ENCODE assay signal across 16 cellular contexts in the genomic region with DNA sequence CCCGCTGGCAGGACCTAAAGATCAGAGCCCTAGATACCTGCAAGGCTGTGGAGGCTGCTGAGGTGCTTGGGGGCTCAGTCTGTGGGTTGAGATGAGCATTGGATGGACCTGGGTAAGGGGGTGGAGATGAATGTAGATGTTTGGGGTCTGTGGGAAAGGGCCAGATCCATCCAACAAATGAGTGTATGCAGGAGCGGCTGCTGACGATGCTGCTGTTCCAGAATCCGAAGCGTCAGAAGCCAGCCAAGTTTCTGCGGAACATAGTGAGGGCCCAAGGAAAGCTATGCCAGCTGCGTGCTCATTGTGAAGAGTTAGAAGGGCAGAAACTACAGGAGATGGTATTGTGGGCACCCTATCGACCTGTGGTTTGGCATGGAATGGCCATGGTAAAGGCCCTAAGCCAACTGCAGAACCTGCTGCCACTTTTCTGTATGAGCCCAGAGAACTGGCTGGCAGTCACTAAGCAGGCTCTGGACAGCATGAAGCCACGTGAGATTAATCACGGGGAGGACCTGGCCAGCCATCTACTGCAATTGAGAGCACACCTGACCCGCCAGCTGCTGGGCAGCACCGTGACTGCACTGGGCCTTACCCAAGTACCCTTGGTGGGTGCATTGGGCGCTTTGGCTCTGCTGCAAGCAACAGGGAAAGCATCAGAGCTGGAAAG. TPM values are rescaled to one million over a fixed set of nuclear protein-coding genes. Genes with fewer than 3 reads are reported as not detected.
DNase-seq lines count a peak whose midpoint lies in the region; ATAC-seq and TF ChIP-seq lines count a peak whose summit lies in the region.
"Had no signal": no experiment of that assay in that cellular context is flagged by ENCODE, and none has a peak within 500 bp of the region (broad histone marks: within the 10 kb centered on the region; RNA-seq: fewer than 3 reads in every experiment).

No MANE protein-coding gene starts in this region.

- no peaks in the 10 kb centered on the region for H3K9me3 Mint-ChIP-seq in naive thymus-derived CD8-positive, alpha-beta T cell

- CTCF ChIA-PET in Panc1 (lab: Charles Lee), result no interaction called here

- in situ Hi-C loops in Panc1 (cut with HindIII; ENCODE audit: low pct_unique_long_range_greater_than_20kb, low sequenced_read_pairs), result no loop called here

- H3K4me1 Mint-ChIP-seq in naive thymus-derived CD8-positive, alpha-beta T cell, result peaks cover 0 to 10% (median 1%) of the 10 kb centered on the region in 4 donors
- H3K4me1 Mint-ChIP-seq: activated CD8-positive, alpha-beta memory T cell treated with anti-CD3 and anti-CD28 coated beads, Interleukin-2, amount 10 ng/mL, durations not matched to agents 7 days and 5 days had no signal

- H3K27me3 ChIP-seq in Panc1 (ENCODE audit: control insufficient read depth, insufficient read depth, low read length) (no peaks in the 10 kb centered on the region), right lobe of liver (no peaks in the 10 kb centered on the region)
- H3K27me3 ChIP-seq: SJSA1 had no signal

- peak; percentile 40 for DNase-seq in DMS79 (lab: John Stamatoyannopoulos, UW)
- no peak for DNase-seq in Panc1 (ENCODE audit: low read depth, low spot score)
- DNase-seq in right lobe of liver, result peak; percentile 55 to 91 (median 76)
- DNase-seq in AG20443 (ENCODE audit: low spot score), result no peak
- DNase-seq in GM20000 (ENCODE audit: low spot score), result no peak
- DNase-seq in naive thymus-derived CD8-positive, alpha-beta T cell, result no peak
- DNase-seq: activated CD8-positive, alpha-beta memory T cell treated with anti-CD3 and anti-CD28 coated beads, Interleukin-2, amount 10 ng/mL, durations not matched to agents 7 days and 5 days; central memory CD4-positive, alpha-beta T cell; effector CD8-positive, alpha-beta T cell; NCI-H524 treated with DMSO at 0.1 percent for 48 hours; OCI-M1; stimulated activated CD4-positive, alpha-beta T cell treated with anti-CD3 and anti-CD28 coated beads, Interleukin-2, amount 100 ng/mL, for 48 hours had no signal

- H3K4me3 Mint-ChIP-seq in naive thymus-derived CD8-positive, alpha-beta T cell, result no peak overlapping the region
- H3K4me3 Mint-ChIP-seq: activated CD8-positive, alpha-beta memory T cell treated with anti-CD3 and anti-CD28 coated beads, Interleukin-2, amount 10 ng/mL, durations not matched to agents 7 days and 5 days had no signal

- 59% methylated on average over 9 of the region's 13 CpGs for WGBS in right lobe of liver (ENCODE audit: insufficient coverage, low coverage, low lambda C conversion rate, missing lambda C conversion rate)

- no TSS peak for BruUV-seq in Panc1 (replicated peaks; lab: Mats Ljungman, UMichigan)

- TF ChIP-seq CTCF in Panc1 (IDR thresholded peaks at IDR 0.05), result no peak
- no peak for TF ChIP-seq CTCF in right lobe of liver (IDR thresholded peaks at IDR 0.05)
- no peak for TF ChIP-seq CTCF in GM20000 (IDR thresholded peaks at IDR 0.05; ENCODE audit: extremely low read depth, missing control alignments)

- peaks cover 6 to 26% (median 10%) of the 10 kb centered on the region in 3 donors for H3K36me3 Mint-ChIP-seq in naive thymus-derived CD8-positive, alpha-beta T cell

- no peak for TF ChIP-seq POLR2A in right lobe of liver (IDR thresholded peaks at IDR 0.05)

- no peaks in the 10 kb centered on the region for H3K27me3 Mint-ChIP-seq in naive thymus-derived CD8-positive, alpha-beta T cell
- H3K27me3 Mint-ChIP-seq: activated CD8-positive, alpha-beta memory T cell treated with anti-CD3 and anti-CD28 coated beads, Interleukin-2, amount 10 ng/mL, durations not matched to agents 7 days and 5 days had no signal

- 0 out of 2 replicates have a peak, but pooled peaks have one; percentile 9 for ATAC-seq in Panc1
- ATAC-seq in right lobe of liver, result peak; percentile 76 to 82 (median 76)
- no peak for ATAC-seq in naive thymus-derived CD8-positive, alpha-beta T cell
- ATAC-seq: activated CD4-positive, CD25-positive, alpha-beta regulatory T cell treated with anti-CD3 and anti-CD28 coated beads, Interleukin-2, amount 50 U/mL, for 24 hours; activated CD8-positive, alpha-beta memory T cell treated with anti-CD3 and anti-CD28 coated beads, Interleukin-2, amount 10 ng/mL, durations not matched to agents 7 days and 5 days; HCT116; K562 had no signal

- H3K4me3 ChIP-seq in Panc1 (ENCODE audit: low read depth in 2 of 2, low read length in 2 of 2) (no peak overlapping the region), right lobe of liver (no peak overlapping the region)
- H3K4me3 ChIP-seq: K562, SJSA1 had no signal

- H3K9me3 ChIP-seq in Panc1 (ENCODE audit: control insufficient read depth, insufficient read depth, low read depth, low read length) (no peaks in the 10 kb centered on the region), right lobe of liver (no peaks in the 10 kb centered on the region)
- H3K9me3 ChIP-seq: SJSA1 had no signal

- intact Hi-C loops in Panc1 (cut with micrococcal nuclease; ENCODE audit: unreplicated experiment), result loop anchor here (10.0 kb wide), 1 partner anchor 728 kb away; no protein-coding TSS in a partner anchor
- intact Hi-C loops in right lobe of liver (cut with DNase I), result no loop called here

- peak overlapping the region in 2 of 10 donors; percentile 29 to 36 for H3K27ac Mint-ChIP-seq in naive thymus-derived CD8-positive, alpha-beta T cell
- H3K27ac Mint-ChIP-seq: activated CD8-positive, alpha-beta memory T cell treated with anti-CD3 and anti-CD28 coated beads, Interleukin-2, amount 10 ng/mL, durations not matched to agents 7 days and 5 days had no signal

- H3K27ac ChIP-seq in Panc1 (ENCODE audit: low read length), result no peak overlapping the region
- H3K27ac ChIP-seq in right lobe of liver, result no peak overlapping the region
- H3K27ac ChIP-seq: SJSA1 had no signal

- POLR2A ChIA-PET in Panc1 (lab: Charles Lee), result no interaction called here
- POLR2A ChIA-PET in naive thymus-derived CD8-positive, alpha-beta T cell (lab: Charles Lee), result interaction anchor here (0.5 kb wide), 1 partner anchor 26 kb away, joined by 3 read pairs; no protein-coding TSS in a partner anchor

- H3K36me3 ChIP-seq in Panc1 (ENCODE audit: control insufficient read depth, insufficient read depth, low read length) (no peaks in the 10 kb centered on the region), right lobe of liver (no peaks in the 10 kb centered on the region)
- H3K36me3 ChIP-seq: SJSA1 had no signal

- H3K4me1 ChIP-seq in Panc1 (ENCODE audit: control insufficient read depth, insufficient read depth, low read length), result no peaks in the 10 kb centered on the region
- peaks cover 0 to 20% (median 8%) of the 10 kb centered on the region in 4 donors for H3K4me1 ChIP-seq in right lobe of liver
- H3K4me1 ChIP-seq: SJSA1 had no signal

RNA-seq across cellular contexts. Expression of a gene that starts 36.6 kb away (rescaled TPM):
- 23.1 TPM for total RNA-seq in Panc1 (2021; ENCODE audit: unreplicated experiment)
- polyA plus RNA-seq in Panc1 (2012; ENCODE audit: insufficient read length), result 15.3 TPM
- total RNA-seq in right lobe of liver, result 10 to 100 TPM; 11.3 to 17.1 (median 14.2) TPM
- 10 to 100 TPM; 35.3 to 35.7 TPM for total RNA-seq in naive thymus-derived CD8-positive, alpha-beta T cell
- polyA plus RNA-seq in naive thymus-derived CD8-positive, alpha-beta T cell, result 10 to 100 TPM; 17.8 to 25.9 (median 20.9) TPM

RNA-seq across cellular contexts. Expression of a gene that starts 36.7 kb away (rescaled TPM):
- total RNA-seq in Panc1 (2021; ENCODE audit: unreplicated experiment), result 204 TPM
- 463 TPM for polyA plus RNA-seq in Panc1 (2012; ENCODE audit: insufficient read length)
- 10 to 100 TPM; 33.4 to 79.9 (median 55.0) TPM for total RNA-seq in right lobe of liver
- 10 to 100 TPM; 88.5 to 93.5 TPM for total RNA-seq in naive thymus-derived CD8-positive, alpha-beta T cell
- polyA plus RNA-seq in naive thymus-derived CD8-positive, alpha-beta T cell, result 10 to 100 TPM; 63.7 to 72.5 (median 68.5) TPM

RNA-seq across cellular contexts. Expression of a gene that starts 45.2 kb away (rescaled TPM):
- total RNA-seq in Panc1 (2021; ENCODE audit: unreplicated experiment) (387 TPM), right lobe of liver (10 to 100 TPM; 47.3 to 81.9 (median 60.4) TPM)
- polyA plus RNA-seq in Panc1 (2012; ENCODE audit: insufficient read length), result 549 TPM
- 100 to 1,000 TPM; 107 to 116 TPM for total RNA-seq in naive thymus-derived CD8-positive, alpha-beta T cell
- polyA plus RNA-seq in naive thymus-derived CD8-positive, alpha-beta T cell, result 100 to 1,000 TPM; 247 to 332 (median 249) TPM

RNA-seq across cellular contexts. Expression of a gene that starts 52.4 kb away (rescaled TPM):
- 200 TPM for total RNA-seq in Panc1 (2021; ENCODE audit: unreplicated experiment)
- polyA plus RNA-seq in Panc1 (2012; ENCODE audit: insufficient read length), result 200 TPM
- 100 to 1,000 TPM in 2 of 6 experiments, 10 to 100 TPM in 4; 62.5 to 159 (median 81.0) TPM for total RNA-seq in right lobe of liver
- 100 to 1,000 TPM; 130 TPM for total RNA-seq in naive thymus-derived CD8-positive, alpha-beta T cell
- polyA plus RNA-seq in naive thymus-derived CD8-positive, alpha-beta T cell, result 100 to 1,000 TPM in 1 of 3 donors, 10 to 100 TPM in 2; 84.8 to 107 (median 85.1) TPM

Comparison
In these comparisons a context has a peak if more than half of its experiments do, and no peak if none do; other contexts are left out.
1. DNase-seq: peak in DMS79 (single experiment) and right lobe of liver (3 of 3); none in Panc1 (single experiment), AG20443 (single experiment), GM20000 (single experiment) and naive thymus-derived CD8-positive, alpha-beta T cell (0 of 10).
2. ATAC-seq: peak in Panc1 (single experiment) and right lobe of liver (4 of 4); none in naive thymus-derived CD8-positive, alpha-beta T cell (0 of 2).